Comparison of ENCODE assay signal across 15 cellular contexts in the genomic region with DNA sequence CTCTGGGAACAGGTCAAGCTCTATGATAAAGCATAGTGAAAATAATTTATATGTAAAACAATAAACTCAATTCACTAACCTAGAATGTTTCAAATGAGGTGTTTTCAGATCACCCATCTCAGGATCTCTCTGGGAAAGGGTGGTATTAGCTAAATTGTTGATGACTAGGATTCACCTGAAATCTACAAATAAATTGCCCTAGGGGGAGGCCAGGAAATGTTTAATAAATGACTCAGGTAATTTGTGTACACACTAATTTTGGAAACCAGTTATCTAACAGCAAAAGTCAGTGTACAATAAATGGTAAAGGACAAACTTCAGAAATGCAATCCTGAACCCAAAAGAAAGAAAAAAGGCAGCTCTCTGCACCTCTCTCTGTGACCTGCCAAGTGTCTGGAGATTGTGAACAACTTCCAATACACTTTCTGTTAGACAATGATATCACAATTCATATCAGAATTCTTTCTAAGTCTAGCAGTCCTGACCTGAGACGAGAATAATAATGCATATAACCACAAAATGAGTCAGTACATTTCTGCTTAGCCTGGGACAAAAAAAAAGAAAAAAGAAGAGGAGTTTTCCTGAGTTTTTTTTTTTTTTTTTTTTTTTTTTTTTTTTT.
DNase-seq lines count a peak whose midpoint lies in the region; ATAC-seq, FAIRE-seq and TF ChIP-seq lines count a peak whose summit lies in the region.
"Had no signal": no experiment of that assay in that cellular context is flagged by ENCODE, and none has a peak within 500 bp of the region (broad histone marks: within the 10 kb centered on the region; RNA-seq: fewer than 3 reads in every experiment).

No MANE protein-coding gene starts in this region.

- no peak for FAIRE-seq in D721Med (lab: Jason Lieb, UNC)
- FAIRE-seq: colon had no signal

- no peak for ATAC-seq in GM19324 (IDR thresholded peaks at IDR 0.05; ENCODE audit: low FRiP score, unreplicated experiment)
- ATAC-seq: activated T-cell treated with anti-CD3 and anti-CD28 coated beads, Interleukin-2, amount 50 U/mL, for 72 hours had no signal

- TF ChIP-seq CTCF in D721Med (IDR thresholded peaks at IDR 0.05; ENCODE audit: insufficient read depth, missing control alignments) = no peak

- peak; percentile 8 for DNase-seq in AG08395 (ENCODE audit: low spot score)
- DNase-seq in HS-27A (ENCODE audit: low read depth) = peak; percentile 19
- peak; percentile 14 for DNase-seq in SW480 (ENCODE audit: low spot score)
- peak; percentile 71 for DNase-seq in glomerular visceral epithelial cell (ENCODE audit: extremely low spot score)
- no peak for DNase-seq in C1 segment of cervical spinal cord (lab: John Stamatoyannopoulos, UW)
- DNase-seq in NCI-H524 (lab: John Stamatoyannopoulos, UW) = no peak
- no peak for DNase-seq in D721Med (ENCODE audit: insufficient read length, low spot score)
- DNase-seq: activated CD4-positive, alpha-beta memory T cell treated with anti-CD3 and anti-CD28 coated beads, Interleukin-2, amount 10 ng/mL, durations not matched to agents 7 days and 5 days; activated T-cell treated with anti-CD3 and anti-CD28 coated beads, Interleukin-2, amount 50 U/mL, for 72 hours; adrenal gland; glutamatergic neuron; Peyer's patch; SW 1271 had no signal

Comparison
In these comparisons a context has a peak if more than half of its experiments do, and no peak if none do; other contexts are left out.
1. DNase-seq: peak in AG08395 (single experiment), HS-27A (single experiment), SW480 (single experiment) and glomerular visceral epithelial cell (single experiment); none in C1 segment of cervical spinal cord (0 of 14), NCI-H524 (0 of 2) and D721Med (single experiment).